Comparison of ENCODE assay signal across 8 cellular contexts in the genomic region with DNA sequence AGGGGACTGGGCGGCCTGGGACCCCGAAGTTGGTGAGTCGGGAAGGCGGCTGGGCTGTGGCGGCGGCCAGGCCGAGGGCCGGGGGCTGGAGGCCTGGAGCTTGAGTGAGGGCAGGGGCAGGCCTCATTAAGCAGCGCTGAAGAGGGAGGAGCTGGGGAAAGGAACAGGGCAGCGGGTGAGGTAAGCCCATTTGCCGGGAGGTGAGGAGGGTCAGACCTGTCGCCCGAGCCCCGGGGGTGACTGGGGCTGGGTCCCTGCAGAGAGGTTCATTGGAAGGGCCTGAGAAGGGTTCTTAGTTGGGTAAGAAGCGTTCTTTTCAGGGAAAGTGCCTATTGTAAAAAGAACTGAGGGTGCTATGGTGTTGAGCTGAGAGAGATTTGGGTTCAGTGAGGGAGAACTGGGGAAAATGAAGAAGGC. TPM values are rescaled to one million over a fixed set of nuclear protein-coding genes. Genes with fewer than 3 reads are reported as not detected.
DNase-seq lines count a peak whose midpoint lies in the region; ATAC-seq and TF ChIP-seq lines count a peak whose summit lies in the region.

No MANE protein-coding gene starts in this region.

- H3K36me3 Mint-ChIP-seq in CD8-positive, alpha-beta memory T cell: peaks cover 0 to 25% (median 5%) of the 10 kb centered on the region in 3 donors
- H3K36me3 Mint-ChIP-seq in endodermal cell (ENCODE audit: low read depth): peaks cover 53% of the 10 kb centered on the region

- H3K9me3 ChIP-seq in CD8-positive, alpha-beta memory T cell (ENCODE audit: low read length): no peaks in the 10 kb centered on the region
- no peaks in the 10 kb centered on the region for H3K9me3 ChIP-seq in SK-N-MC (ENCODE audit: low read depth, low read length)
- H3K9me3 ChIP-seq in endodermal cell (ENCODE audit: control insufficient read depth, low read length): no peaks in the 10 kb centered on the region

- no peak for TF ChIP-seq CTCF in endodermal cell (conservative IDR thresholded peaks at IDR 0.05)

- no peaks in the 10 kb centered on the region for H3K27me3 Mint-ChIP-seq in CD8-positive, alpha-beta memory T cell
- no peaks in the 10 kb centered on the region for H3K27me3 Mint-ChIP-seq in endodermal cell (ENCODE audit: insufficient read depth)

- H3K27ac Mint-ChIP-seq in CD8-positive, alpha-beta memory T cell: no peak overlapping the region
- no peak overlapping the region for H3K27ac Mint-ChIP-seq in endodermal cell

- H3K9me3 Mint-ChIP-seq in CD8-positive, alpha-beta memory T cell: no peaks in the 10 kb centered on the region
- H3K9me3 Mint-ChIP-seq in endodermal cell: no peaks in the 10 kb centered on the region

- peaks cover 36% of the 10 kb centered on the region for H3K4me1 ChIP-seq in CD8-positive, alpha-beta memory T cell (ENCODE audit: insufficient read depth, low read length)
- H3K4me1 ChIP-seq in endodermal cell (ENCODE audit: control insufficient read depth, insufficient read depth, low read length): no peaks in the 10 kb centered on the region

- DNase-seq in CD8-positive, alpha-beta memory T cell: peak in 1 of 5 donors; percentile 24
- no peak for DNase-seq in SK-N-MC (ENCODE audit: low read depth, low spot score)
- DNase-seq in endodermal cell: peak; percentile 88
- peak; percentile 50 for DNase-seq in mucosa of gallbladder (ENCODE audit: low spot score)
- DNase-seq in ureter (ENCODE audit: low spot score): peak; percentile 68

- no peaks in the 10 kb centered on the region for H3K27me3 ChIP-seq in CD8-positive, alpha-beta memory T cell (ENCODE audit: insufficient read depth, low read length, poor library complexity, severe bottlenecking)
- no peaks in the 10 kb centered on the region for H3K27me3 ChIP-seq in endodermal cell (ENCODE audit: control insufficient read depth, insufficient read depth, low read length, poor library complexity, severe bottlenecking)

- H3K4me3 ChIP-seq in CD8-positive, alpha-beta memory T cell (ENCODE audit: low read length): peak overlapping the region; percentile 74
- peak overlapping the region; percentile 99 for H3K4me3 ChIP-seq in SK-N-MC
- H3K4me3 ChIP-seq in endodermal cell (ENCODE audit: low read length): peak overlapping the region; percentile 86

- CTCF ChIA-PET in CD8-positive, alpha-beta memory T cell (lab: Charles Lee): interaction anchor here (0.6 to 2.5 kb wide), 18 partner anchors 9 to 237 kb away, joined by 3 to 21 read pairs (median 4); a partner anchor contains a TSS

- H3K27ac ChIP-seq in CD8-positive, alpha-beta memory T cell (ENCODE audit: low read depth, low read length): peak overlapping the region; percentile 87
- H3K27ac ChIP-seq in SK-N-MC (peak overlapping the region; percentile 57), endodermal cell (ENCODE audit: low read depth, low read length) (peak overlapping the region; percentile 81)

- H3K9ac ChIP-seq in SK-N-MC (ENCODE audit: insufficient read length) (peak overlapping the region; percentile 96), endodermal cell (ENCODE audit: extremely low read depth, low read length, poor library complexity, severe bottlenecking) (peak overlapping the region; percentile 87)

- ATAC-seq in GM19397 (IDR thresholded peaks at IDR 0.05; ENCODE audit: unreplicated experiment) (peak; percentile 15), HG03521 (IDR thresholded peaks at IDR 0.05; ENCODE audit: unreplicated experiment) (peak; percentile 1), HG03565 (IDR thresholded peaks at IDR 0.05; ENCODE audit: unreplicated experiment) (no peak)

- POLR2A ChIA-PET in CD8-positive, alpha-beta memory T cell (lab: Charles Lee): interaction anchor here (0.6 to 2.9 kb wide), 26 partner anchors 9 to 662 kb away, joined by 3 to 19 read pairs (median 6); a partner anchor contains a TSS

- no peak overlapping the region for H3K4me3 Mint-ChIP-seq in CD8-positive, alpha-beta memory T cell
- H3K4me3 Mint-ChIP-seq in endodermal cell: no peak overlapping the region

- H3K36me3 ChIP-seq in CD8-positive, alpha-beta memory T cell (ENCODE audit: insufficient read depth, low read length): peaks cover 6% of the 10 kb centered on the region
- peaks cover 20% of the 10 kb centered on the region for H3K36me3 ChIP-seq in SK-N-MC (ENCODE audit: insufficient read depth, low read length)
- peaks cover 66% of the 10 kb centered on the region for H3K36me3 ChIP-seq in endodermal cell (ENCODE audit: control insufficient read depth, insufficient read depth, low read length)

- WGBS in endodermal cell (ENCODE audit: insufficient coverage in 1 of 2, insufficient read length in 1 of 2), 2 experiments: 0% methylated on average over 2 to 15 of the region's 15 CpGs

- H3K4me1 Mint-ChIP-seq in CD8-positive, alpha-beta memory T cell: peaks cover 17 to 32% (median 29%) of the 10 kb centered on the region in 3 donors
- peaks cover 19% of the 10 kb centered on the region for H3K4me1 Mint-ChIP-seq in endodermal cell

RNA-seq across cellular contexts. Expression of a gene that starts 0.4 kb away (rescaled TPM):
- 10 to 100 TPM; 36.6 to 38.3 TPM for total RNA-seq in CD8-positive, alpha-beta memory T cell
- 68.5 TPM for polyA plus RNA-seq in CD8-positive, alpha-beta memory T cell
- total RNA-seq in endodermal cell (10 to 100 TPM; 91.3 to 95.5 TPM), mucosa of gallbladder (182 TPM), ureter (139 TPM)
- 90.8 TPM for polyA plus RNA-seq in endodermal cell (2013, experiment 1 of 2)
- polyA plus RNA-seq in endodermal cell (2013, experiment 2 of 2): 94.2 TPM

RNA-seq across cellular contexts. Expression of a gene that starts 7.7 kb away (rescaled TPM):
- total RNA-seq in CD8-positive, alpha-beta memory T cell: 100 to 1,000 TPM; 117 to 125 TPM
- 8.2 TPM for polyA plus RNA-seq in CD8-positive, alpha-beta memory T cell
- 10 to 100 TPM; 60.8 to 69.8 TPM for total RNA-seq in endodermal cell
- polyA plus RNA-seq in endodermal cell (2013, experiment 1 of 2): 98.5 TPM
- polyA plus RNA-seq in endodermal cell (2013, experiment 2 of 2): 97.2 TPM
- 28.0 TPM for total RNA-seq in mucosa of gallbladder
- total RNA-seq in ureter: 23.2 TPM

RNA-seq across cellular contexts. Expression of a gene that starts 8.5 kb away (rescaled TPM):
- total RNA-seq in CD8-positive, alpha-beta memory T cell: under 1 TPM; 0.28 to 0.33 TPM
- not detected for polyA plus RNA-seq in CD8-positive, alpha-beta memory T cell
- total RNA-seq in endodermal cell: 10 to 100 TPM; 17.2 to 20.8 TPM
- 116 TPM for polyA plus RNA-seq in endodermal cell (2013, experiment 1 of 2)
- 78.8 TPM for polyA plus RNA-seq in endodermal cell (2013, experiment 2 of 2)
- total RNA-seq in mucosa of gallbladder: 2.9 TPM
- 5.8 TPM for total RNA-seq in ureter

RNA-seq across cellular contexts. Expression of a gene that starts 22.8 kb away (rescaled TPM):
- total RNA-seq in CD8-positive, alpha-beta memory T cell: 1 to 10 TPM; 2.3 to 2.5 TPM
- polyA plus RNA-seq in CD8-positive, alpha-beta memory T cell: 0.90 TPM
- 10 to 100 TPM; 23.2 to 27.5 TPM for total RNA-seq in endodermal cell
- 22.5 TPM for polyA plus RNA-seq in endodermal cell (2013, experiment 1 of 2)
- 20.3 TPM for polyA plus RNA-seq in endodermal cell (2013, experiment 2 of 2)
- 49.0 TPM for total RNA-seq in mucosa of gallbladder
- total RNA-seq in ureter: 58.5 TPM

RNA-seq across cellular contexts. Expression of a gene that starts 43.4 kb away (rescaled TPM):
- 100 to 1,000 TPM; 221 to 236 TPM for total RNA-seq in CD8-positive, alpha-beta memory T cell
- polyA plus RNA-seq in CD8-positive, alpha-beta memory T cell: 234 TPM
- total RNA-seq in endodermal cell (10 to 100 TPM; 10.2 to 11.1 TPM), mucosa of gallbladder (50.5 TPM), ureter (155 TPM)
- 20.2 TPM for polyA plus RNA-seq in endodermal cell (2013, experiment 1 of 2)
- polyA plus RNA-seq in endodermal cell (2013, experiment 2 of 2): 20.0 TPM
